8 cellular contexts compared by ENCODE assay signal in the genomic region with DNA sequence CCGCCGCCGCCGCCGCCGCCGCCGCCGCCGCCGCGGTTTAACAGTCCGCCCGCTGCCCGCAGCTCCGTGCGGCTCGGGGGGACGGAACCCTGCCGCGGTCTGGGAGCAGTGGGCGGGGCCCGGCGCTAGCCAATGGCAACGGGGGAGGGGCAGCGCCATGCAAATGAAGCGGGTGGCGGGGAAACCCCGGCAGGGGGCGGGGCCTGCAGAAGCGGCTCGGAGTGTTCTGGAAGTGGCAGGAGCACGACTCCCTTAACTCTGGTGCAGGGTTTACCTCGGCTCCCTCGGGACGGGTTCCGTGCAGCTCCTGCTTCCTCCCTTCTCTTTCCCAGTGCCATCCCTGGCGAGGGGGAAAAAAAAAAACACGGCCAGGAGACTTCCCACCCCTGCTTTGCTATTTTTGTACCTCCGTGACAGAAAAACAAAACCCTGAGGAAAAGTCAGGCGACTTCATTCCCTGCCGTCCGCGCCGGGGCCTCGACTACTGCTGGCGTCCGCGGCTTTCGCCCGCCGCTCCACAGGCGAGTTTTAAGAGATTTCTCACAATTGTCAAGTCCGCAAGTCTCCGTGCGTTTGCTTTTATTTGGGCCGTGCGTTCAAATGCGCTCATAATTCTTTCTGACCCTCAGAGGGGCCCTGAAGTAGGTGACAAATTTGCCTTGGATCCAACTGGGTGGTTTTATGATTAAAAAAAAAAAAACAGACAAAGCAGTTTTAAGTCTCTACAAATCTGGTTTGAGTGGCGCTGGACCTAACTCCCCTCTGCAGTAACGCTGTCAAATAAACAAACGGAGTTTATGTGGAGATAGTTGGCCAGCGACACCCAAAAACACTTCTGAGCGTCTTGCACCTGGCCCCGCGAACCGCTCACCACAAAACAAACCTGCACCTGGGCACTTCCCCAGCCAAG.
DNase-seq lines count a peak whose midpoint lies in the region; ATAC-seq and TF ChIP-seq lines count a peak whose summit lies in the region.

Gene KANSL1L (minus strand): TSS at position 101 of the 910 bp plus-strand sequence. CDS start 16,827 bp downstream, outside the sequence.

- H3K4me1 Mint-ChIP-seq in central memory CD8-positive, alpha-beta T cell = peaks cover 16% of the 10 kb centered on the region

- peak within 1 kb of the TSS; percentile 95 for H3K27ac Mint-ChIP-seq in central memory CD8-positive, alpha-beta T cell (ENCODE audit: low read depth)

- H3K4me3 Mint-ChIP-seq in central memory CD8-positive, alpha-beta T cell = peak within 1 kb of the TSS; percentile 95

- peak; percentile 70 for ATAC-seq in GM19025 (IDR thresholded peaks at IDR 0.05; ENCODE audit: low read depth, unreplicated experiment)
- peak; percentile 74 for ATAC-seq in HG03280 (IDR thresholded peaks at IDR 0.05; ENCODE audit: unreplicated experiment)
- ATAC-seq in central memory CD8-positive, alpha-beta T cell (replicated peaks; ENCODE audit: extremely low read depth, poor library complexity, severe bottlenecking) = peak; percentile 83

- H3K36me3 Mint-ChIP-seq in central memory CD8-positive, alpha-beta T cell (ENCODE audit: insufficient read depth) = peaks cover 8% of the 10 kb centered on the region

- DNase-seq in AG09309 (ENCODE audit: low read depth) (peak; percentile 80), NCI-H345 (lab: John Stamatoyannopoulos, UW) (peak; percentile 98), islet precursor cell (peak; percentile 99)
- DNase-seq in activated CD4-positive, CD25-positive, alpha-beta regulatory T cell treated with anti-CD3 and anti-CD28 coated beads, Interleukin-2, amount 50 U/mL, for 16 hours (ENCODE audit: low read depth, low spot score) = peak; percentile 94
- DNase-seq in central memory CD8-positive, alpha-beta T cell (ENCODE audit: low spot score in 2 of 2) = peak; percentile 93 to 97
- peak; percentile 97 for DNase-seq in stimulated activated CD4-positive, alpha-beta T cell treated with anti-CD3 and anti-CD28 coated beads, Interleukin-12 subunit alpha, Interleukin-12 subunit beta, amount 100 ng/mL, for 4 hours

- no peaks in the 10 kb centered on the region for H3K9me3 Mint-ChIP-seq in central memory CD8-positive, alpha-beta T cell

- H3K27me3 Mint-ChIP-seq in central memory CD8-positive, alpha-beta T cell = no peaks in the 10 kb centered on the region

- peak within 1 kb of the TSS; percentile 68 for H3K4me3 ChIP-seq in AG09309 (ENCODE audit: control insufficient read depth, low read depth, low read length)

- TF ChIP-seq CTCF in AG09309 (IDR thresholded peaks at IDR 0.05; ENCODE audit: control insufficient read depth, insufficient read depth, low read depth, low read length, missing control alignments) = no peak

Comparison
In these comparisons a context has a peak if more than half of its experiments do, and no peak if none do; other contexts are left out.
1. Peak in every context shown above with its lines: DNase-seq, ATAC-seq and H3K4me3 ChIP-seq.